ENCODE assay signal across 1 cellular context in genomic region chr10:34079702-34080484, GRCh38.
TF ChIP-seq lines count a peak whose summit lies in the region.

No MANE protein-coding gene starts in this region.

TF ChIP-seq in GM23338, 12 proteins besides CTCF, POLR2A, EP300 and RAD21 (continued from another document):
- TF ChIP-seq ZNF462 (CRISPR knock-in tag; IDR thresholded peaks at IDR 0.05), result no peak
- TF ChIP-seq ZNF331 (CRISPR knock-in tag; IDR thresholded peaks at IDR 0.05; ENCODE audit: low read depth), result no peak
- TF ChIP-seq EZH2phosphoT487 (IDR thresholded peaks at IDR 0.05; ENCODE audit: unreplicated experiment), result no peak
- no peak for TF ChIP-seq NANOG (IDR thresholded peaks at IDR 0.05; ENCODE audit: borderline replicate concordance)
- no peak for TF ChIP-seq ZNF114 (CRISPR knock-in tag; IDR thresholded peaks at IDR 0.05)
- TF ChIP-seq JUNB (IDR thresholded peaks at IDR 0.05; ENCODE audit: unreplicated experiment), result no peak
- no peak for TF ChIP-seq EZH2 (IDR thresholded peaks at IDR 0.05; ENCODE audit: low read depth, unreplicated experiment)
- no peak for TF ChIP-seq CREB1 (CRISPR knock-in tag; IDR thresholded peaks at IDR 0.05; ENCODE audit: low read depth)
- no peak for TF ChIP-seq REST (IDR thresholded peaks at IDR 0.05; ENCODE audit: unreplicated experiment)
- TF ChIP-seq ETS1 (IDR thresholded peaks at IDR 0.05), result no peak
